1 cellular context compared by ENCODE assay signal in genomic region chr1:1063945-1064831, GRCh38.
TF ChIP-seq lines count a peak whose summit lies in the region.

No MANE protein-coding gene starts in this region.

TF ChIP-seq in HEK293, 187 proteins besides CTCF, POLR2A, EP300 and RAD21 (continued from another document and continues in another):
- TF ChIP-seq ZNF362 (tag by site-specific recombination; IDR thresholded peaks at IDR 0.05) = no peak
- no peak for TF ChIP-seq PBX3 (CRISPR knock-in tag; IDR thresholded peaks at IDR 0.05)
- peak; percentile 87 for TF ChIP-seq INSM2 (tag by site-specific recombination; IDR thresholded peaks at IDR 0.05)
- TF ChIP-seq ZNF426 (tag by site-specific recombination; IDR thresholded peaks at IDR 0.05) = no peak
- TF ChIP-seq ZNF558 (tag by site-specific recombination; IDR thresholded peaks at IDR 0.05) = no peak
- TF ChIP-seq ZSCAN23 (tag by site-specific recombination; IDR thresholded peaks at IDR 0.05) = peak; percentile 23; the same call in 1 of the 2 replicates
- no peak for TF ChIP-seq ZNF843 (tag by site-specific recombination; IDR thresholded peaks at IDR 0.05)
- no peak for TF ChIP-seq HOXA7 (CRISPR knock-in tag; IDR thresholded peaks at IDR 0.05; ENCODE audit: borderline replicate concordance)
- no peak for TF ChIP-seq ZNF701 (tag by site-specific recombination; IDR thresholded peaks at IDR 0.05)
- TF ChIP-seq ZNF629 (tag by site-specific recombination; IDR thresholded peaks at IDR 0.05) = peak; percentile 94
- TF ChIP-seq ZBTB49 (tag by site-specific recombination; IDR thresholded peaks at IDR 0.05; ENCODE audit: low read depth) = no peak
- no peak for TF ChIP-seq YY1 (tag by site-specific recombination; IDR thresholded peaks at IDR 0.05)
- TF ChIP-seq ZNF514 (tag by site-specific recombination; IDR thresholded peaks at IDR 0.05) = no peak
- peak; percentile 64 for TF ChIP-seq ZFP37 (tag by site-specific recombination; IDR thresholded peaks at IDR 0.05)
- TF ChIP-seq RBAK (tag by site-specific recombination; IDR thresholded peaks at IDR 0.05) = no peak
- TF ChIP-seq PRDM6 (tag by site-specific recombination; IDR thresholded peaks at IDR 0.05) = no peak
- TF ChIP-seq ZSCAN30 (tag by site-specific recombination; IDR thresholded peaks at IDR 0.05) = peak; percentile 57; the same call in 1 of the 2 replicates
- TF ChIP-seq ZNF221 (tag by site-specific recombination; IDR thresholded peaks at IDR 0.05; ENCODE audit: borderline replicate concordance) = no peak
- TF ChIP-seq ZNF664 (tag by site-specific recombination; IDR thresholded peaks at IDR 0.05) = no peak
- TF ChIP-seq ZNF292 (tag by site-specific recombination; IDR thresholded peaks at IDR 0.05; ENCODE audit: borderline replicate concordance, low read depth) = no peak
- TF ChIP-seq ZNF600 (tag by site-specific recombination; IDR thresholded peaks at IDR 0.05) = peak; percentile 87
- TF ChIP-seq ZXDB (tag by site-specific recombination; IDR thresholded peaks at IDR 0.05) = peak; percentile 45
- no peak for TF ChIP-seq ZNF530 (tag by site-specific recombination; IDR thresholded peaks at IDR 0.05; ENCODE audit: low read depth)
- TF ChIP-seq ZNF423 (tag by site-specific recombination; IDR thresholded peaks at IDR 0.05) = no peak
- no peak for TF ChIP-seq ZNF518A (tag by site-specific recombination; conservative IDR thresholded peaks at IDR 0.05; ENCODE audit: low read depth)
- peak; percentile 87 for TF ChIP-seq BCL11A (tag by site-specific recombination; IDR thresholded peaks at IDR 0.05; ENCODE audit: low read depth)
- no peak for TF ChIP-seq ZNF302 (tag by site-specific recombination; IDR thresholded peaks at IDR 0.05; ENCODE audit: low read depth)
- no peak for TF ChIP-seq HOXC10 (CRISPR knock-in tag; IDR thresholded peaks at IDR 0.05)
- peak; percentile 96 for TF ChIP-seq KLF1 (tag by site-specific recombination; IDR thresholded peaks at IDR 0.05)
- TF ChIP-seq ZNF747 (tag by site-specific recombination; IDR thresholded peaks at IDR 0.05) = no peak
- TF ChIP-seq ZBTB11 (tag by site-specific recombination; conservative IDR thresholded peaks at IDR 0.05; ENCODE audit: low read depth) = no peak
- TF ChIP-seq ZSCAN18 (tag by site-specific recombination; IDR thresholded peaks at IDR 0.05) = no peak
- no peak for TF ChIP-seq ZNF449 (tag by site-specific recombination; IDR thresholded peaks at IDR 0.05)
- no peak for TF ChIP-seq ZNF23 (tag by site-specific recombination; IDR thresholded peaks at IDR 0.05; ENCODE audit: borderline replicate concordance)
- no peak for TF ChIP-seq ZNF239 (tag by site-specific recombination; IDR thresholded peaks at IDR 0.05)
- peak; percentile 57; the same call in 1 of the 2 replicates for TF ChIP-seq WT1 (tag by site-specific recombination; IDR thresholded peaks at IDR 0.05)
- TF ChIP-seq ZNF214 (tag by site-specific recombination; IDR thresholded peaks at IDR 0.05; ENCODE audit: borderline replicate concordance) = no peak
- TF ChIP-seq SALL2 (tag by site-specific recombination; IDR thresholded peaks at IDR 0.05; ENCODE audit: borderline replicate concordance) = no peak
- no peak for TF ChIP-seq BCL6B (tag by site-specific recombination; IDR thresholded peaks at IDR 0.05)
- no peak for TF ChIP-seq HOXD13 (CRISPR knock-in tag; IDR thresholded peaks at IDR 0.05; ENCODE audit: borderline replicate concordance)
